8 cellular contexts compared by ENCODE assay signal in the genomic region with DNA sequence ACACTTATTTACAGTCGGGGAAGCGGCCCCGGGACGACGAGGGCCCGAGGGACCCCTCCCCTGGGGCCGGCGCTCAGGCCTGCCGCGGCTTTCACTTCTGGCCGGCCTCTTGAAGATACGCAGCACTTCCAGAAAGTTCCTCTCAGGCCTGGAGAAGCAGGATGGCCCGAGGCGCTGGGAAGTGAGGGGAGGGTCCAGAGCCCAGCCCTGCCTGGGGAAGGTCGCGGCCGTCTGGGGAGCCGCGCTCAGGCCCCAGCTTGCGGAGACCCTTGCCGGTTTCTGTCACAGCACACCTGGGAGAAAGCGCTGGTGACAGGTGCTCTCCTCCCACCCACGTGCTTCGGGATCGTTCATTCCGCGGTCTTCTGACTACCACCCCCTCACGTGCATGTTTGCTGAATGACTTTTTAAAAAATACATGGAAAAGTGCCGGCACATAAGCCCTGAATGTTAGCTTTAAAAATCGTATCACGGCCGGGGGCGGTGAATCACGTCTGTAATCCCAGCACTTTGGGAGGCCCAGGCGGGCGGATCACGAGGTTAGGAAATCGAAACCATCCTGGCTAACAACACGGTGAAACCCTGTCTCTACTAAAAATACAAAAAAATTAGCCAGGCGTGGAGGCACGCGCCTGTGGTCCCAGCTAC. TPM values are rescaled to one million over a fixed set of nuclear protein-coding genes. Genes with fewer than 3 reads are reported as not detected.
DNase-seq lines count a peak whose midpoint lies in the region; ATAC-seq and TF ChIP-seq lines count a peak whose summit lies in the region.

No MANE protein-coding gene starts in this region.

- H3K27ac Mint-ChIP-seq in brain, result peak overlapping the region; percentile 86 to 96 (median 95)

- H3K4me1 Mint-ChIP-seq in brain, result peaks cover 43% of the 10 kb centered on the region

- no peaks in the 10 kb centered on the region for H3K9me3 Mint-ChIP-seq in brain

- intact Hi-C loops in left colon (cut with DNase I, micrococcal nuclease), result no loop called here
- intact Hi-C loops in stomach (cut with DNase I; ENCODE audit: low total_unique reads), result no loop called here

- TF ChIP-seq EP300 in stomach (IDR thresholded peaks at IDR 0.05), result no peak

- H3K4me3 ChIP-seq in MG63 (peak overlapping the region; percentile 66), stomach (peak overlapping the region; percentile 73 to 99 (median 86))

- H3K36me3 ChIP-seq in MG63 (peaks cover 36% of the 10 kb centered on the region), stomach (peaks cover 4 to 41% (median 36%) of the 10 kb centered on the region in 4 donors)

- H3K4me1 ChIP-seq in stomach, result peaks cover 29 to 48% (median 39%) of the 10 kb centered on the region in 4 donors

- no peaks in the 10 kb centered on the region for H3K9me3 ChIP-seq in MG63
- no peaks in the 10 kb centered on the region for H3K9me3 ChIP-seq in stomach

- no peak for TF ChIP-seq CTCF in brain (conservative IDR thresholded peaks at IDR 0.05)
- no peak for TF ChIP-seq CTCF in stomach (IDR thresholded peaks at IDR 0.05)

- no peaks in the 10 kb centered on the region for H3K27me3 Mint-ChIP-seq in brain

- DNase-seq in DMS53 treated with DMSO at 0.1 percent for 48 hours (lab: John Stamatoyannopoulos, UW; ENCODE audit: unreplicated experiment), result peak; percentile 40
- peak; percentile 79 for DNase-seq in MG63
- DNase-seq in left colon, result no peak
- DNase-seq in stomach, result no peak

- H3K4me3 Mint-ChIP-seq in brain, result peak overlapping the region; percentile 89 to 98 (median 91)

- peak overlapping the region; percentile 94 to 99 (median 99) for H3K27ac ChIP-seq in stomach

- no peak for TF ChIP-seq POLR2A in stomach (IDR thresholded peaks at IDR 0.05)

- peaks cover 16% of the 10 kb centered on the region for H3K36me3 Mint-ChIP-seq in brain

- WGBS in stomach, 5 donors, result 29 to 34% (median 32%) methylated on average over 42 of the region's 42 CpGs

- ATAC-seq in left colon (peak; percentile 38), GM18907 (IDR thresholded peaks at IDR 0.05; ENCODE audit: unreplicated experiment) (no peak), GM19452 (IDR thresholded peaks at IDR 0.05; ENCODE audit: unreplicated experiment) (no peak), HG03520 (IDR thresholded peaks at IDR 0.05; ENCODE audit: unreplicated experiment) (no peak)

- no peaks in the 10 kb centered on the region for H3K27me3 ChIP-seq in MG63
- H3K27me3 ChIP-seq in stomach, result no peaks in the 10 kb centered on the region

RNA-seq across cellular contexts. Expression of a gene that starts 0.7 kb away (rescaled TPM):
- total RNA-seq in MG63 (2014; rRNA removed; shearing (Covaris generic); ENCODE audit: low replicate concordance), result 32.8 and 51.4 TPM in 2 replicates
- polyA plus RNA-seq in brain (ENCODE audit: insufficient read depth, low read depth, low replicate concordance) (42.6 TPM), stomach (10 to 100 TPM; 23.7 to 34.6 (median 24.1) TPM)
- total RNA-seq in left colon (10 to 100 TPM; 29.9 to 38.5 TPM), stomach (100 to 1,000 TPM in 1 of 5 donors, 10 to 100 TPM in 4; 20.4 to 128 (median 63.0) TPM)

Comparison
In these comparisons a context has a peak if more than half of its experiments do, and no peak if none do; other contexts are left out.
1. DNase-seq: peak in DMS53 treated with DMSO at 0.1 percent for 48 hours (single experiment) and MG63 (single experiment); none in left colon (0 of 2) and stomach (single experiment).